ENCODE assay signal across 1 cellular context in the genomic region with DNA sequence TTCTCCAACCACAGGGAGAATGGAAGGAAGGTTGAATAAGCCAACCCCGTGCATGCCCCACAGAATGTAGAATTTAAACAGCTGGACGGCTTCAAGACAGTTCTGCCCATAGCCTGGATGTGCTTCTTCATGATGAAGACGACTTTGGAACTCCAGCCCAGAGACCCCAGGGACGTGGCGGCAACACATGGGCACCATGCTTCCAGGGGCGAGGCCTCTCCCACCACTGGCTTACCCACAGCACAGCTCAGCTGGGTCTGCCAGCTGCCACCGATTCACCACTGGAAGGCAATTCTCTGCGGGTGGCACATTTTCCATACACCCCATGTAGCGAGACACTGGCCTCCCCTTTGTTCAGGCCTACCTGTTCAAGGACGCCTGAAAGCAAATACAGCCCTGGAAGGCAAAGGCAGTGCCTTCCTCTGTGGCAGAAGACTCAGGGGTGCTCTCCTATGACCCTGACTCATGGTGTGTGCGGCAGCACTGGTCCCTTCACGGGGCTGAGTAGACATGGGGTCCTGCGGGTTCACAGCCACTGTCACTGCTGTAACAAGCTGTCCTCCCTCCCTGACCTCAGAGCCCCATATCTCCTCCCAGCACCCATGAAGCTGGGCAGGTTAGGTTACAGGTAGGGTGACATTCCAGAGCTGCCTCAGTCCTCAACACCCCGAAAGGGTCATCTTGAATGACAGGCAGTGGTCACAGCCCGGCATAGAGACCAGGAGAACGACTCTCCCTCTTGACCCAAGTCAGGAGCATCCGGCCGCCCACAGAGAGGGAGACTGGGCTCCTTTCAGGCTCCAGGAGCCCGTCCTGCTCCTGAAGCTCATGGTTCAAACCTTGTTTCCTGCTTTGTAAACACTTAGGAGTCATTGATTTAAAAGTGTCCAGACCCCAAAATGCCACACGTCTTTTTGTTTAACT.
TF ChIP-seq lines count a peak whose summit lies in the region.

No MANE protein-coding gene starts in this region.

TF ChIP-seq in SK-N-SH treated with all-trans-retinoic acid at 6 μM for 48 hours, 23 proteins besides CTCF, POLR2A, EP300 and RAD21 (continued from another document):
- no peak for TF ChIP-seq TCF4 (CRISPR knock-in tag; IDR thresholded peaks at IDR 0.05; ENCODE audit: borderline replicate concordance)
- no peak for TF ChIP-seq RARB (CRISPR knock-in tag; IDR thresholded peaks at IDR 0.05)
- TF ChIP-seq SNAI2 (CRISPR knock-in tag; IDR thresholded peaks at IDR 0.05): no peak
